8 cellular contexts compared by ENCODE assay signal in the genomic region with DNA sequence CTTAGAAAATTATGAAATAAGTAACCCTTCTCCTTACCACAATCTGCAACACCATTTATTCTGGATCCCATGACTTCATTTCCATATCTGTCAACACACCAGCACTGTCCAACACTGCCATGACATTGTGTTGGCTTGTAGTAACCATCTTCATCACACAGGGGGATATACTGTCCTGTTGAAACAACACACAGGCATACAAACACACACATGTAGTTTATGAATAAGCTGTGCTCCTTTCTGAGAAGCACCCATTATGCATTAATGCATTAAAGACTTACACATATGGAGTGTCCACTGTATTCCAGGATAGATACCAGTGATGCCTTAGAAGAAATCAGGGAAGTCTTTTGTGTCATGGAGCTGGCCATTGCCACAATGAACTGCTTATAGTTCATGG.
"Had no signal": no experiment of that assay in that cellular context is flagged by ENCODE, and none has a peak within 500 bp of the region (broad histone marks: within the 10 kb centered on the region; RNA-seq: fewer than 3 reads in every experiment).

No MANE protein-coding gene starts in this region.

- DNase-seq: IMR-90, KBM-7, KG1 had no signal

- H3K4me2 ChIP-seq: KMS-11 had no signal

- FAIRE-seq: HepG2, K562 had no signal

- ATAC-seq: HepG2, K562 had no signal

- H3K4me3 ChIP-seq: K562 had no signal

- H3K4me3 Mint-ChIP-seq: IgD-negative memory B cell had no signal

- H3K27ac Mint-ChIP-seq: IgD-negative memory B cell had no signal

- H3K4me1 Mint-ChIP-seq: IgD-negative memory B cell had no signal

- H3K27ac ChIP-seq: HL-60, KMS-11 had no signal

- H3K36me3 Mint-ChIP-seq: IgD-negative memory B cell had no signal

- H3K27me3 Mint-ChIP-seq: IgD-negative memory B cell had no signal
